In the genomic region with DNA sequence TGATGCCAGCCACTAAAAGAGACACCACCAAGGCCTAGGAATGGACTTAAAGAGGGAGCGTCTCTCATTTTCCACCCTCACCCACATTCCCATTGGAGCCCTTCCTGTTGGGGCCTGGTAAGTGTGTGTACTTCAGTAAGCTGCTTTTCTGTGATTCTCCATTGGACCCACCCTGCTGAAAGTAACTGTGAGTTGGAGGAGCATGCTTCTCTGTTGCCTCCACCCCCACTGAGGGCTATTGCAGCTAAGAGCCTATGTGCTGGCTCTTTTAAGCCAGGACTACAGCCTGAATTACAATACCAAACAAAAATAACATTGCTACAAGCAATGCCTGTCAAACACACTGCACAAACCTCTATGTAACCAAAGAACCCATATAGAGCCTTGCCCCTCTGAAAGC, we compare ENCODE assay signal across 1 cellular context.
TF ChIP-seq lines count a peak whose summit lies in the region.

No MANE protein-coding gene starts in this region.

TF ChIP-seq in GM12878, 131 proteins besides CTCF, POLR2A, EP300 and RAD21 (continued from another document):
- TF ChIP-seq ZNF217 (IDR thresholded peaks at IDR 0.05) (no peak), BRCA1 (IDR thresholded peaks at IDR 0.05; ENCODE audit: low read depth, low read length) (no peak), CREM (IDR thresholded peaks at IDR 0.05; ENCODE audit: low read depth) (no peak)
- TF ChIP-seq, protein P1, sequence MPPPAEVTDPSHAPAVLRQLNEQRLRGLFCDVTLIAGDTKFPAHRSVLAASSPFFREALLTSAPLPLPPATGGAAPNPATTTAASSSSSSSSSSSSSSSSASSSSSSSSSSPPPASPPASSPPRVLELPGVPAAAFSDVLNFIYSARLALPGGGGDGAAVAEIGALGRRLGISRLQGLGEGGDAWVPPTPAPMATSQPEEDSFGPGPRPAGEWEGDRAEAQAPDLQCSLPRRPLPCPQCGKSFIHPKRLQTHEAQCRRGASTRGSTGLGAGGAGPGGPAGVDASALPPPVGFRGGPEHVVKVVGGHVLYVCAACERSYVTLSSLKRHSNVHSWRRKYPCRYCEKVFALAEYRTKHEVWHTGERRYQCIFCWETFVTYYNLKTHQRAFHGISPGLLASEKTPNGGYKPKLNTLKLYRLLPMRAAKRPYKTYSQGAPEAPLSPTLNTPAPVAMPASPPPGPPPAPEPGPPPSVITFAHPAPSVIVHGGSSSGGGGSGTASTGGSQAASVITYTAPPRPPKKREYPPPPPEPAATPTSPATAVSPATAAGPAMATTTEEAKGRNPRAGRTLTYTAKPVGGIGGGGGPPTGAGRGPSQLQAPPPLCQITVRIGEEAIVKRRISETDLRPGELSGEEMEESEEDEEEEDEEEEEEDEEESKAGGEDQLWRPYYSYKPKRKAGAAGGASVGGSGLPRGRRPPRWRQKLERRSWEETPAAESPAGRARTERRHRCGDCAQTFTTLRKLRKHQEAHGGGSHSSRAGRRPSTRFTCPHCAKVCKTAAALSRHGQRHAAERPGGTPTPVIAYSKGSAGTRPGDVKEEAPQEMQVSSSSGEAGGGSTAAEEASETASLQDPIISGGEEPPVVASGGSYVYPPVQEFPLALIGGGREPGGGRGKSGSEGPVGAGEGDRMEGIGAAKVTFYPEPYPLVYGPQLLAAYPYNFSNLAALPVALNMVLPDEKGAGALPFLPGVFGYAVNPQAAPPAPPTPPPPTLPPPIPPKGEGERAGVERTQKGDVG (CRISPR knock-in tag; IDR thresholded peaks at IDR 0.05): no peak
